Comparison of ENCODE assay signal across 1 cellular context in genomic region chr20:34153169-34153568, GRCh38.
TF ChIP-seq lines count a peak whose summit lies in the region.
"Not testable (repeated sequence)": the region's sequence is repeated elsewhere in the genome, so short reads cannot be mapped to it uniquely, and the experiment has no call there.

No MANE protein-coding gene starts in this region.

TF ChIP-seq in K562, 482 proteins besides CTCF, POLR2A, EP300 and RAD21:
- TF ChIP-seq, protein P1, sequence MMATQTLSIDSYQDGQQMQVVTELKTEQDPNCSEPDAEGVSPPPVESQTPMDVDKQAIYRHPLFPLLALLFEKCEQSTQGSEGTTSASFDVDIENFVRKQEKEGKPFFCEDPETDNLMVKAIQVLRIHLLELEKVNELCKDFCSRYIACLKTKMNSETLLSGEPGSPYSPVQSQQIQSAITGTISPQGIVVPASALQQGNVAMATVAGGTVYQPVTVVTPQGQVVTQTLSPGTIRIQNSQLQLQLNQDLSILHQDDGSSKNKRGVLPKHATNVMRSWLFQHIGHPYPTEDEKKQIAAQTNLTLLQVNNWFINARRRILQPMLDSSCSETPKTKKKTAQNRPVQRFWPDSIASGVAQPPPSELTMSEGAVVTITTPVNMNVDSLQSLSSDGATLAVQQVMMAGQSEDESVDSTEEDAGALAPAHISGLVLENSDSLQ (IDR thresholded peaks at IDR 0.05): peak; percentile 63
- TF ChIP-seq PBX2 (CRISPR knock-in tag; IDR thresholded peaks at IDR 0.05; ENCODE audit: low read depth); TOE1 (CRISPR knock-in tag; IDR thresholded peaks at IDR 0.05; ENCODE audit: borderline replicate concordance, low read depth): not testable (repeated sequence)
- peak; percentile 41; the same call in 1 of the 2 replicates for TF ChIP-seq PBX2 (tag; conservative IDR thresholded peaks at IDR 0.05; ENCODE audit: low read depth)
- TF ChIP-seq TOE1 (IDR thresholded peaks at IDR 0.05; ENCODE audit: borderline replicate concordance): 0 out of 2 replicates have a peak, but pooled peaks have one; percentile 28
- TF ChIP-seq SMAD4 (CRISPR knock-in tag; conservative IDR thresholded peaks at IDR 0.05): 0 out of 2 replicates have a peak, but pooled peaks have one; percentile 18
- peak; percentile 71 for TF ChIP-seq MEIS2 (IDR thresholded peaks at IDR 0.05; ENCODE audit: partially characterized antibody)
